9 cellular contexts compared by ENCODE assay signal in the genomic region with DNA sequence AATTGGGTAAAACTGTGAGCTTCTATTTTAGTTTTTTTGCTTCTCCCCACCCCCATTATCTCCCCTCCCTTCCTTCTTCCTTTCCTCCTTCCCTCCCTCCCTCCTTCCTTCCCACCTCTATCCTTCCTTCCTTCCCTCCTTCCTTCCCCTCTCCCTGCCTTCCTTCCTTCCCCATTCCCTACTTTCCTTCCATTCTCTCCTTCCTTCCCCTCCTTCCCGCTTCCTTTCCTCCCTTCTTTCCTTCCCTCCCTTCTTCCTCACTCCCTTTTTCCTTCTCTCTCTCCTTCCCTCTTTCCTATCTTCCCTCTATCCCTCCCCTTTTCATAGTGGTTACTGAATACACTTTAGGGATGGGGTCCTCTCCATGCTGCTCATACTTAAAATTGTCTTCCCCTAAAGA. TPM values are rescaled to one million over a fixed set of nuclear protein-coding genes. Genes with fewer than 3 reads are reported as not detected.
"Had no signal": no experiment of that assay in that cellular context is flagged by ENCODE, and none has a peak within 500 bp of the region (broad histone marks: within the 10 kb centered on the region; RNA-seq: fewer than 3 reads in every experiment).

No MANE protein-coding gene starts in this region.

- H3K4me3 ChIP-seq: GM12878 had no signal

- FAIRE-seq: G401.6, GM12878, GM12891, GM12892, GM18507, GM19239 had no signal

- DNase-seq: GDM1, GF-D8 had no signal

- ATAC-seq: GM12878 had no signal

RNA-seq across cellular contexts. Expression of a gene that starts 40.4 kb away (rescaled TPM):
- total RNA-seq: G401, GM12878 had no signal
- polyA plus RNA-seq: GM12878 had no signal

RNA-seq across cellular contexts. Expression of a gene that starts 55.8 kb away (rescaled TPM):
- total RNA-seq: GM12878 had no signal
- polyA plus RNA-seq: GM12878 had no signal
